In the genomic region with DNA sequence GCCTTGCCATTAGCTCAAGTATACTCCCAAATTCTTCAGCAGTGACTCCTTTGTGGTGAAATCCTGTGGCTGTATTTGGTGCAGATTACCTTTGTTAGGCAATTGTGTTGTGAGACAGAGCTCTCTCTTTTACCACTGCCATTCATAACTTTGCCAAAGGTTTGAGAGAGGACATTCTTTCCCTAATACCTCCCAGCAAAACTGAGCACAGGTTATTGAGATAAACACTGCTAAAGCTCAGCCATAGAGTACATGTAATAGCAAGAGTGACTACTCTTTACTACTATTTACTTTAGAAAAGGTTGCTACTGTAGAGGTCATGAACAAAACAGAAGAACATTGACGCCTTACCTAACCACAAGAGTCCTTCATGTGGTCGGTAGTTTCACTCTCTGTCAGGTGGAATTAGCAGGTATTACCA, we compare ENCODE assay signal across 17 cellular contexts.
DNase-seq lines count a peak whose midpoint lies in the region; ATAC-seq, FAIRE-seq and TF ChIP-seq lines count a peak whose summit lies in the region.
"Had no signal": no experiment of that assay in that cellular context is flagged by ENCODE, and none has a peak within 500 bp of the region (broad histone marks: within the 10 kb centered on the region; RNA-seq: fewer than 3 reads in every experiment).

No MANE protein-coding gene starts in this region.

- TF ChIP-seq POLR2A in adrenal gland (IDR thresholded peaks at IDR 0.05), result no peak

- no peaks in the 10 kb centered on the region for H3K36me3 ChIP-seq in bronchial epithelial cell (ENCODE audit: control insufficient read depth, insufficient read depth, low read length)
- H3K36me3 ChIP-seq in lower lobe of right lung, result no peaks in the 10 kb centered on the region
- H3K36me3 ChIP-seq in adrenal gland (replicated peaks in 1 of 2), result no peaks in the 10 kb centered on the region
- no peaks in the 10 kb centered on the region for H3K36me3 ChIP-seq in psoas muscle (ENCODE audit: insufficient read depth in 1 of 2, low read depth in 1 of 2)
- H3K36me3 ChIP-seq: gastroesophageal sphincter had no signal

- H3K4me1 ChIP-seq in lower lobe of right lung (no peaks in the 10 kb centered on the region), adrenal gland (replicated peaks in 1 of 2) (no peaks in the 10 kb centered on the region), psoas muscle (no peaks in the 10 kb centered on the region)
- H3K4me1 ChIP-seq: gastroesophageal sphincter had no signal

- H3K27me3 ChIP-seq in bronchial epithelial cell (ENCODE audit: control insufficient read depth, insufficient read depth, low read length) (no peaks in the 10 kb centered on the region), lower lobe of right lung (ENCODE audit: low read depth) (no peaks in the 10 kb centered on the region), adrenal gland (no peaks in the 10 kb centered on the region), psoas muscle (ENCODE audit: insufficient read depth in 3 of 3, low read length in 2 of 3) (no peaks in the 10 kb centered on the region)
- H3K27me3 ChIP-seq: gastroesophageal sphincter had no signal

- DNase-seq in EH (ENCODE audit: low read depth) (peak; percentile 62), LHCN-M2 (ENCODE audit: low read depth) (peak; percentile 83), bronchial epithelial cell (ENCODE audit: low read depth) (peak; percentile 77), lower lobe of right lung (no peak), adrenal gland (no peak), psoas muscle (no peak)
- DNase-seq: C1 segment of cervical spinal cord; GF-D8; kidney; NCI-H187; NCI-H526; stimulated activated naive CD8-positive, alpha-beta T cell treated with anti-CD3 and anti-CD28 coated beads, Interleukin-15, amount 100 ng/mL, for 72 hours had no signal

- peak; percentile 76 to 82 for ATAC-seq in lower lobe of right lung
- no peak for ATAC-seq in GM18858 (IDR thresholded peaks at IDR 0.05; ENCODE audit: unreplicated experiment)
- no peak for ATAC-seq in psoas muscle
- ATAC-seq in HG03095 (IDR thresholded peaks at IDR 0.05; ENCODE audit: unreplicated experiment), result no peak
- ATAC-seq: gastroesophageal sphincter; sciatic nerve; stimulated activated naive CD8-positive, alpha-beta T cell treated with anti-CD3 and anti-CD28 coated beads, Interleukin-15, amount 100 ng/mL, for 72 hours had no signal

- no peak for FAIRE-seq in bronchial epithelial cell (lab: Jason Lieb, UNC)
- FAIRE-seq: colon had no signal

- WGBS in adrenal gland, 4 donors, result 71 to 80% (median 74%) methylated on average over 2 of the region's 2 CpGs
- WGBS in psoas muscle, 3 donors, result 86 to 94% (median 93%) methylated on average over 2 of the region's 2 CpGs

- H3K4me3 ChIP-seq in bronchial epithelial cell (ENCODE audit: low read depth, low read length) (no peak overlapping the region), lower lobe of right lung (no peak overlapping the region), adrenal gland (no peak overlapping the region), psoas muscle (no peak overlapping the region)
- H3K4me3 ChIP-seq: gastroesophageal sphincter had no signal

- no peak overlapping the region for H3K27ac ChIP-seq in lower lobe of right lung
- H3K27ac ChIP-seq in adrenal gland, result no peak overlapping the region
- no peak overlapping the region for H3K27ac ChIP-seq in psoas muscle
- H3K27ac ChIP-seq: gastroesophageal sphincter had no signal

- intact Hi-C loops in lower lobe of right lung (cut with DNase I) (no loop called here), adrenal gland (cut with DNase I) (no loop called here), psoas muscle (cut with DNase I) (no loop called here)

- no peak for TF ChIP-seq CTCF in bronchial epithelial cell (IDR thresholded peaks at IDR 0.05; ENCODE audit: insufficient read depth, low read length, severe bottlenecking)
- TF ChIP-seq CTCF in lower lobe of right lung (IDR thresholded peaks at IDR 0.05), result no peak
- no peak for TF ChIP-seq CTCF in adrenal gland (IDR thresholded peaks at IDR 0.05)
- no peak for TF ChIP-seq CTCF in psoas muscle (IDR thresholded peaks at IDR 0.05)

- H3K9me3 ChIP-seq in lower lobe of right lung (no peaks in the 10 kb centered on the region), adrenal gland (replicated peaks in 1 of 3) (no peaks in the 10 kb centered on the region), psoas muscle (no peaks in the 10 kb centered on the region)
- H3K9me3 ChIP-seq: gastroesophageal sphincter had no signal

Comparison
In these comparisons a context has a peak if more than half of its experiments do, and no peak if none do; other contexts are left out.
1. DNase-seq: peak in EH (single experiment), LHCN-M2 (single experiment) and bronchial epithelial cell (single experiment); none in lower lobe of right lung (single experiment), adrenal gland (0 of 7) and psoas muscle (0 of 2).
2. ATAC-seq: peak in lower lobe of right lung (2 of 2); none in GM18858 (single experiment), psoas muscle (0 of 4) and HG03095 (single experiment).